In genomic region chr1:197200468-197200899, GRCh38 we compare ENCODE assay signal across 8 cellular contexts. TPM values are rescaled to one million over a fixed set of nuclear protein-coding genes. Genes with fewer than 3 reads are reported as not detected.
DNase-seq lines count a peak whose midpoint lies in the region; ATAC-seq and TF ChIP-seq lines count a peak whose summit lies in the region.

No MANE protein-coding gene starts in this region.

- H3K27ac Mint-ChIP-seq in activated CD4-positive, alpha-beta memory T cell treated with anti-CD3 and anti-CD28 coated beads, Interleukin-2, amount 10 ng/mL, durations not matched to agents 7 days and 5 days, result peak overlapping the region; percentile 80

- H3K36me3 ChIP-seq in ES-I3 (ENCODE audit: insufficient read depth, low read length) (no peaks in the 10 kb centered on the region), ovary (no peaks in the 10 kb centered on the region)

- TF ChIP-seq EP300 in ovary (IDR thresholded peaks at IDR 0.05), result no peak

- H3K9me3 Mint-ChIP-seq in activated CD4-positive, alpha-beta memory T cell treated with anti-CD3 and anti-CD28 coated beads, Interleukin-2, amount 10 ng/mL, durations not matched to agents 7 days and 5 days, result no peaks in the 10 kb centered on the region

- POLR2A ChIA-PET in activated CD4-positive, alpha-beta memory T cell treated with anti-CD3 and anti-CD28 coated beads, Interleukin-2, amount 10 ng/mL, durations not matched to agents 7 days and 5 days (lab: Charles Lee), result interaction anchor here (0.7 to 1.0 kb wide), 2 partner anchors 11 to 26 kb away, joined by 3 to 4 read pairs; no protein-coding TSS in a partner anchor

- no peak for TF ChIP-seq POLR2A in ovary (IDR thresholded peaks at IDR 0.05)

- peak; percentile 38 for DNase-seq in activated CD4-positive, alpha-beta memory T cell treated with anti-CD3 and anti-CD28 coated beads, Interleukin-2, amount 10 ng/mL, durations not matched to agents 7 days and 5 days
- peak; percentile 51 for DNase-seq in fibroblast of villous mesenchyme (ENCODE audit: low read depth)
- DNase-seq in ovary, result no peak
- DNase-seq in NK-92 treated with Interleukin-12 subunit alpha and Interleukin-12 subunit beta, amount 100 ng/mL, for 24 hours (lab: John Stamatoyannopoulos, UW), result no peak
- no peak for DNase-seq in activated CD8-positive, alpha-beta memory T cell treated with anti-CD3 and anti-CD28 coated beads for 24 hours
- no peak for DNase-seq in GM19240 (ENCODE audit: insufficient read length, low spot score)

- H3K9me3 ChIP-seq in ES-I3 (ENCODE audit: control insufficient read depth, insufficient read depth, low read length) (no peaks in the 10 kb centered on the region), ovary (no peaks in the 10 kb centered on the region)

- TF ChIP-seq CTCF in fibroblast of villous mesenchyme (IDR thresholded peaks at IDR 0.05; ENCODE audit: insufficient read depth, low read depth, low read length), result no peak
- no peak for TF ChIP-seq CTCF in ovary (IDR thresholded peaks at IDR 0.05)

- 0 to 1% (median 1%) methylated on average over 12 of the region's 12 CpGs for WGBS in ovary, 3 donors

- no peaks in the 10 kb centered on the region for H3K27me3 Mint-ChIP-seq in activated CD4-positive, alpha-beta memory T cell treated with anti-CD3 and anti-CD28 coated beads, Interleukin-2, amount 10 ng/mL, durations not matched to agents 7 days and 5 days

- no peaks in the 10 kb centered on the region for H3K27me3 ChIP-seq in ovary

- CTCF ChIA-PET in activated CD4-positive, alpha-beta memory T cell treated with anti-CD3 and anti-CD28 coated beads, Interleukin-2, amount 10 ng/mL, durations not matched to agents 7 days and 5 days (lab: Charles Lee), result no interaction called here

- H3K4me3 ChIP-seq in fibroblast of villous mesenchyme (ENCODE audit: low read depth, low read length) (peak overlapping the region; percentile 91), ovary (peak overlapping the region; percentile 51)

- H3K4me1 Mint-ChIP-seq in activated CD4-positive, alpha-beta memory T cell treated with anti-CD3 and anti-CD28 coated beads, Interleukin-2, amount 10 ng/mL, durations not matched to agents 7 days and 5 days, result peaks cover 59% of the 10 kb centered on the region

- intact Hi-C loops in ovary (cut with DNase I), result no loop called here

- ATAC-seq in HG03378 (IDR thresholded peaks at IDR 0.05; ENCODE audit: unreplicated experiment), result peak; percentile 1

- H3K4me1 ChIP-seq in ES-I3 (ENCODE audit: insufficient read depth, low read length), result peaks cover 8% of the 10 kb centered on the region; the same call in 1 of the 2 replicates
- peaks cover 2% of the 10 kb centered on the region for H3K4me1 ChIP-seq in ovary (ENCODE audit: insufficient read depth)

- peak overlapping the region; percentile 85 to 94 for H3K27ac ChIP-seq in ovary

- peak overlapping the region; percentile 68 for H3K9ac ChIP-seq in ES-I3 (ENCODE audit: low read depth, low read length)

- H3K4me3 Mint-ChIP-seq in activated CD4-positive, alpha-beta memory T cell treated with anti-CD3 and anti-CD28 coated beads, Interleukin-2, amount 10 ng/mL, durations not matched to agents 7 days and 5 days, result peak overlapping the region; percentile 82

- H3K36me3 Mint-ChIP-seq in activated CD4-positive, alpha-beta memory T cell treated with anti-CD3 and anti-CD28 coated beads, Interleukin-2, amount 10 ng/mL, durations not matched to agents 7 days and 5 days (ENCODE audit: low read depth), result peaks cover 16% of the 10 kb centered on the region

RNA-seq across cellular contexts. Expression of gene ZBTB41, which starts 0.6 kb away (rescaled TPM):
- 1 to 10 TPM; 7.1 to 7.2 TPM for total RNA-seq in activated CD4-positive, alpha-beta memory T cell treated with anti-CD3 and anti-CD28 coated beads, Interleukin-2, amount 10 ng/mL, durations not matched to agents 7 days and 5 days
- 18.4 and 32.0 TPM in 2 replicates for total RNA-seq in fibroblast of villous mesenchyme
- 10 to 100 TPM; 11.4 to 21.5 (median 15.2) TPM for total RNA-seq in ovary
- 1 to 10 TPM; 4.9 to 5.6 TPM for polyA plus RNA-seq in ovary

RNA-seq across cellular contexts. Expression of gene ASPM, which starts 54.0 kb away (rescaled TPM):
- 10 to 100 TPM; 73.0 to 75.7 TPM for total RNA-seq in activated CD4-positive, alpha-beta memory T cell treated with anti-CD3 and anti-CD28 coated beads, Interleukin-2, amount 10 ng/mL, durations not matched to agents 7 days and 5 days
- total RNA-seq in fibroblast of villous mesenchyme, result 19.6 and 43.6 TPM in 2 replicates
- total RNA-seq in ovary, result under 1 TPM; 0.10 to 0.89 (median 0.33) TPM
- polyA plus RNA-seq in ovary, result under 1 TPM; 0.31 to 0.75 TPM

Comparison
In these comparisons a context has a peak if more than half of its experiments do, and no peak if none do; other contexts are left out.
1. DNase-seq: peak in activated CD4-positive, alpha-beta memory T cell treated with anti-CD3 and anti-CD28 coated beads, Interleukin-2, amount 10 ng/mL, durations not matched to agents 7 days and 5 days (single experiment) and fibroblast of villous mesenchyme (single experiment); none in ovary (0 of 5), NK-92 treated with Interleukin-12 subunit alpha and Interleukin-12 subunit beta, amount 100 ng/mL, for 24 hours (single experiment), activated CD8-positive, alpha-beta memory T cell treated with anti-CD3 and anti-CD28 coated beads for 24 hours (single experiment) and GM19240 (single experiment).
2. RNA of gene ASPM, which starts 54.0 kb away (total RNA-seq): 73.0 to 75.7 TPM in activated CD4-positive, alpha-beta memory T cell treated with anti-CD3 and anti-CD28 coated beads, Interleukin-2, amount 10 ng/mL, durations not matched to agents 7 days and 5 days and 19.6 to 43.6 TPM in fibroblast of villous mesenchyme; 0.10 to 0.89 TPM in ovary; every median in the first group is over 10 times any median in the second.